Comparison of ENCODE assay signal across 8 cellular contexts in the genomic region with DNA sequence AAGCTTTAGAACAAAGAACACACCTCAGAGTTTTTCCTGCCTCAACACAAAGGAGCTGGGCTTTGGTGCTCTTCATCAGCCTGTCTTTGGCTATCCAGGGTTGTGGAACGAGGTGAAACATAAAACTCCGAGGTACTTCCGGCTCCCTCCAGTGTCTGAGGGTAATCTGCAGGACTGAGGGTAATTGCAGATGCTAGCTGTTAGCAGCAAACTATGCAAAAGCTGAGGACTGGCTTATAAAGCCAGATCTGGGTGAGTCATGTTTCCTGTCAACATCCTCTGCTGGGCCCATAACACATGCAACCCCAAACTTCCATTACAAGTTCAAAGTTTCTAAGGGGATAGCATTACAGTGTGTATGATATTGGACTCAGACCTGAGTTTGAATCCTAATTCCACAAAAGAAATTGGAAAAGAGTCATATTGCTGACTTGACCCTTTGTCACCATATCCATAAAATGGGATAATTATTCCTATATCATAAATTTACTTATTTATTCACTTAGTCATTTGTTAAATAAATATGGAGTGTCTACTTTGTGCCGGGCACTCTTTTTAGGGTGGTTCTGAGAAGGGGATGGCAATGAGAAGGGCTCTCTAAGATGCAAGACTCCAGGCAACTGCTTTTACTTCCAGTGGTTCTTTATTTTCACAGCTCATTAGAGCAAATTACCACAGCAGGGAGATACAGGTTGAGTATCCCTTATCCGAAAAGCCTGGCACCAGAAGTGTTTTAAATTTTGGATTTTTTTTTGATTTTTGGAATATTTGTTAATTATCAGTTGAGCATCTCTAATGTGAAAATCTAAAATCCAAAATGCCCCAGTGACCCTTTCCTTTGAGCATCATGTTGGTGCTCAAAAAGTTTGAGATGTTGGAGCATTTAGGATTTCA. TPM values are rescaled to one million over a fixed set of nuclear protein-coding genes. Genes with fewer than 3 reads are reported as not detected.
DNase-seq lines count a peak whose midpoint lies in the region; ATAC-seq and TF ChIP-seq lines count a peak whose summit lies in the region.

No MANE protein-coding gene starts in this region.

- H3K79me2 ChIP-seq in KMS-11 (ENCODE audit: insufficient read depth, low read depth) (peaks cover 10% of the 10 kb centered on the region; the same call in 1 of the 2 replicates), mesendoderm (ENCODE audit: control insufficient read depth, insufficient read depth, low read length) (no peaks in the 10 kb centered on the region)

- H3K27me3 ChIP-seq in KMS-11 (ENCODE audit: insufficient read depth, low read depth): no peaks in the 10 kb centered on the region
- H3K27me3 ChIP-seq in mesendoderm (ENCODE audit: insufficient read depth, low read length, poor library complexity): no peaks in the 10 kb centered on the region
- no peaks in the 10 kb centered on the region for H3K27me3 ChIP-seq in thymus (ENCODE audit: control insufficient read depth, insufficient read depth)

- no CpG with 5 or more reads among the region's 5 CpGs for WGBS in mesendoderm (ENCODE audit: extremely low coverage, insufficient coverage, low lambda C conversion rate)
- WGBS in thymus: 33% methylated on average over 5 of the region's 5 CpGs

- peak overlapping the region; percentile 88 for H3K4me2 ChIP-seq in KMS-11
- H3K4me2 ChIP-seq in mesendoderm (ENCODE audit: low read length): no peak overlapping the region

- peak; percentile 56 for DNase-seq in ELF-1 (ENCODE audit: low read depth, low spot score)
- DNase-seq in dedifferentiated amniotic fluid mesenchymal stem cell (ENCODE audit: extremely low spot score): peak; percentile 49
- peak; percentile 89 for DNase-seq in mesendoderm
- DNase-seq in NCI-H2171 (lab: John Stamatoyannopoulos, UW): no peak

- no peak overlapping the region for H2BK5ac ChIP-seq in mesendoderm (ENCODE audit: low read length)

- H2BK120ac ChIP-seq in mesendoderm (ENCODE audit: low read depth, low read length): no peak overlapping the region

- H3K27ac ChIP-seq in KMS-11: peak overlapping the region; percentile 87
- peak overlapping the region; percentile 36 for H3K27ac ChIP-seq in mesendoderm (ENCODE audit: low read depth, low read length)
- H3K27ac ChIP-seq in thymus (ENCODE audit: low read depth): peak overlapping the region; percentile 91

- H2AK5ac ChIP-seq in mesendoderm (ENCODE audit: low read length): no peak overlapping the region

- H3K4me1 ChIP-seq in KMS-11 (ENCODE audit: low read depth, poor library complexity, severe bottlenecking) (peaks cover 74% of the 10 kb centered on the region), mesendoderm (ENCODE audit: control insufficient read depth, low read depth, low read length) (peaks cover 6% of the 10 kb centered on the region), thymus (ENCODE audit: control insufficient read depth, insufficient read depth, low read length) (peaks cover 30% of the 10 kb centered on the region)

- ATAC-seq in GM21526 (IDR thresholded peaks at IDR 0.05; ENCODE audit: low FRiP score, unreplicated experiment): peak; percentile 40
- ATAC-seq in activated CD4-positive, CD25-positive, alpha-beta regulatory T cell treated with anti-CD3 and anti-CD28 coated beads, Interleukin-2, amount 50 U/mL, for 24 hours: peak; percentile 51 to 52

- peak overlapping the region; percentile 64 for H2AFZ ChIP-seq in KMS-11 (ENCODE audit: low read depth)

- H3K4ac ChIP-seq in mesendoderm (ENCODE audit: low read depth, low read length): peak overlapping the region; percentile 59

- peak overlapping the region; percentile 47 for H2BK15ac ChIP-seq in mesendoderm (replicated peaks; ENCODE audit: low read depth)

- H3K9me3 ChIP-seq in thymus (ENCODE audit: control insufficient read depth): no peaks in the 10 kb centered on the region

- H3K36me3 ChIP-seq in KMS-11 (ENCODE audit: insufficient read depth) (no peaks in the 10 kb centered on the region), mesendoderm (ENCODE audit: control insufficient read depth, insufficient read depth, low read length) (no peaks in the 10 kb centered on the region), thymus (ENCODE audit: control insufficient read depth, insufficient read depth) (no peaks in the 10 kb centered on the region)

- no peak for TF ChIP-seq CTCF in KMS-11 (conservative IDR thresholded peaks at IDR 0.05; ENCODE audit: low read depth, low read length)

- H3K23ac ChIP-seq in mesendoderm (ENCODE audit: low read length): no peak overlapping the region

- no peak overlapping the region for H4K5ac ChIP-seq in mesendoderm (ENCODE audit: low read length)

- no peaks in the 10 kb centered on the region for H4K20me1 ChIP-seq in KMS-11 (ENCODE audit: insufficient read depth)

- H3K9ac ChIP-seq in KMS-11 (peak overlapping the region; percentile 62), mesendoderm (ENCODE audit: low read length) (no peak overlapping the region)

- H3K56ac ChIP-seq in mesendoderm (ENCODE audit: low read length): peak overlapping the region; percentile 65

- no peak overlapping the region for H3K18ac ChIP-seq in mesendoderm (ENCODE audit: low read length)

- no peaks in the 10 kb centered on the region for H3K79me1 ChIP-seq in mesendoderm (ENCODE audit: low read length)

- H4K8ac ChIP-seq in mesendoderm (ENCODE audit: low read depth, low read length): no peak overlapping the region

- H3K4me3 ChIP-seq in KMS-11 (IDR thresholded peaks at IDR 0.05; ENCODE audit: insufficient read depth, low read depth, low read length) (no peak overlapping the region), mesendoderm (ENCODE audit: low read length) (no peak overlapping the region), thymus (ENCODE audit: low read length) (peak overlapping the region; percentile 19)

RNA-seq across cellular contexts. Expression of a gene that starts 9.5 kb away (rescaled TPM):
- polyA plus RNA-seq in mesendoderm (2013, experiment 1 of 2): 1.5 TPM
- 1.5 TPM for polyA plus RNA-seq in mesendoderm (2013, experiment 2 of 2)
- polyA plus RNA-seq in thymus: 34.7 TPM

RNA-seq across cellular contexts. Expression of a gene that starts 15.5 kb away (rescaled TPM):
- 107 TPM for polyA plus RNA-seq in mesendoderm (2013, experiment 1 of 2)
- 109 TPM for polyA plus RNA-seq in mesendoderm (2013, experiment 2 of 2)
- 8,137 TPM for polyA plus RNA-seq in thymus

RNA-seq across cellular contexts. Expression of a gene that starts 15.7 kb away (rescaled TPM):
- 0.22 TPM for polyA plus RNA-seq in mesendoderm (2013, experiment 1 of 2)
- polyA plus RNA-seq in mesendoderm (2013, experiment 2 of 2): 0.28 TPM
- polyA plus RNA-seq in thymus: 25.8 TPM

Comparison
In these comparisons a context has a peak if more than half of its experiments do, and no peak if none do; other contexts are left out.
1. H3K27ac ChIP-seq: peak in every context shown above with its lines; median percentile 91 in thymus; 87 in KMS-11; 36 in mesendoderm.